Comparison of ENCODE assay signal across 21 cellular contexts in the genomic region with DNA sequence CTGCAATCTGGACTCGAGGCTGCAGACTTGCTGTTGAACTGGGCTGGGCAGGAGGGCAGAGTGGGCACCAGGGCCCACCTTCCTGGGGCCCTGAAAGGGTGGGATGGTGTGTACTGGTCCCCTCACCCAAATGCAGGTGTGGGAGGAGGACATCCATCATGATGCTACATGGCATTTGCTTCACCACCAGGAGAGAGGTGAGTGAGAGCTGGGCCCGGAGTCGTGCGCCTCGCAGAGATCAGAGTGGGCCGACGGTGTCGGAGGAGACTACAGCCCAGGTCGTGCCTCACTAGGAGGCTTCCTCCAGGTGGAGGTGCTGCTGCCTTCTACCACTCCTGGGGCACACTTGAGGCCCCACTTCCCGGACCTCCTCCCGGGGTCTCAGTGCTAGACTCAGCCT. TPM values are rescaled to one million over a fixed set of nuclear protein-coding genes. Genes with fewer than 3 reads are reported as not detected.
DNase-seq lines count a peak whose midpoint lies in the region; ATAC-seq, FAIRE-seq and TF ChIP-seq lines count a peak whose summit lies in the region.
"Had no signal": no experiment of that assay in that cellular context is flagged by ENCODE, and none has a peak within 500 bp of the region (broad histone marks: within the 10 kb centered on the region; RNA-seq: fewer than 3 reads in every experiment).

No MANE protein-coding gene starts in this region.

- peak overlapping the region; percentile 61; the same call in 1 of the 2 replicates for H3K9ac ChIP-seq in ES-I3 (ENCODE audit: low read depth, low read length)
- H3K9ac ChIP-seq in keratinocyte (ENCODE audit: control insufficient read depth, extremely low read depth, insufficient read depth, low read length) = no peak overlapping the region
- H3K9ac ChIP-seq: BLaER1, KMS-11 had no signal

- no peaks in the 10 kb centered on the region for H3K36me3 ChIP-seq in ES-I3 (ENCODE audit: insufficient read depth, low read length)
- no peaks in the 10 kb centered on the region for H3K36me3 ChIP-seq in keratinocyte (ENCODE audit: control insufficient read depth in 2 of 2, extremely low read depth in 1 of 2, insufficient read depth in 2 of 2, low read length in 2 of 2)
- H3K36me3 ChIP-seq: BLaER1, HAP-1, SJCRH30 had no signal

- CTCF ChIA-PET in RWPE1 (lab: Yijun Ruan, JAX) = interaction anchor here (0.6 to 1.5 kb wide), 3 partner anchors 27 to 499 kb away, joined by 3 to 4 read pairs (median 3); no protein-coding TSS in a partner anchor

- intact Hi-C loops in sciatic nerve (cut with DNase I) = no loop called here

- H3K27ac ChIP-seq in RWPE1 (peak overlapping the region; percentile 78), keratinocyte (ENCODE audit: control insufficient read depth, insufficient read depth, low read length) (no peak overlapping the region)
- H3K27ac ChIP-seq: BLaER1, KMS-11, SJCRH30 had no signal

- H3K27me3 ChIP-seq in keratinocyte (ENCODE audit: control insufficient read depth, extremely low read depth, insufficient read depth, low read length) = peaks cover 3% of the 10 kb centered on the region
- H3K27me3 ChIP-seq: SJCRH30 had no signal

- H3K9me3 ChIP-seq in ES-I3 (ENCODE audit: control insufficient read depth, insufficient read depth, low read length) = no peaks in the 10 kb centered on the region; the same call in 1 of the 2 replicates
- H3K9me3 ChIP-seq in keratinocyte (ENCODE audit: control insufficient read depth, low read depth, low read length) = no peaks in the 10 kb centered on the region
- H3K9me3 ChIP-seq: BLaER1, HAP-1, SJCRH30 had no signal

- TF ChIP-seq CTCF in RWPE1 (conservative IDR thresholded peaks at IDR 0.05; ENCODE audit: low read depth) (no peak), keratinocyte (optimal IDR thresholded peaks at IDR 0.05 in 1 of 3, IDR thresholded peaks at IDR 0.05 in 1 of 3, conservative IDR thresholded peaks at IDR 0.05 in 1 of 3; ENCODE audit: extremely low read depth in 1 of 3, insufficient read depth in 2 of 3, low read length in 3 of 3) (no peak)

- H3K4me1 ChIP-seq in ES-I3 (ENCODE audit: insufficient read depth, low read length) (peaks cover 4% of the 10 kb centered on the region; the same call in 1 of the 2 replicates), keratinocyte (ENCODE audit: control insufficient read depth, extremely low read depth, insufficient read depth, low read length) (no peaks in the 10 kb centered on the region)
- H3K4me1 ChIP-seq: BLaER1, SJCRH30 had no signal

- no peak overlapping the region for H3K4me3 ChIP-seq in keratinocyte (ENCODE audit: control insufficient read depth in 2 of 3, extremely low read depth in 1 of 3, insufficient read depth in 2 of 3, low read depth in 1 of 3, low read length in 3 of 3)
- H3K4me3 ChIP-seq: BLaER1 had no signal

- ATAC-seq in sciatic nerve (peak; percentile 43), HG02763 (IDR thresholded peaks at IDR 0.05; ENCODE audit: unreplicated experiment) (no peak), HG03439 (IDR thresholded peaks at IDR 0.05; ENCODE audit: unreplicated experiment) (no peak)
- ATAC-seq: Panc1, T-cell had no signal

- no peaks in the 10 kb centered on the region for H4K20me1 ChIP-seq in keratinocyte (ENCODE audit: control insufficient read depth, extremely low read depth, insufficient read depth, low read length)
- H4K20me1 ChIP-seq: BLaER1 had no signal

- no peaks in the 10 kb centered on the region for H3K79me2 ChIP-seq in keratinocyte (ENCODE audit: control insufficient read depth, insufficient read depth, low read length)

- FAIRE-seq in keratinocyte (lab: Jason Lieb, UNC) = no peak

- peak overlapping the region; percentile 30 for H2AFZ ChIP-seq in keratinocyte (ENCODE audit: control insufficient read depth, low read length)

- H3K9me1 ChIP-seq in keratinocyte (ENCODE audit: control insufficient read depth, extremely low read depth, insufficient read depth, low read length) = no peaks in the 10 kb centered on the region

- dilution Hi-C loops in keratinocyte (cut with MboI; ENCODE audit: extremely low pct_ligation_motif_present, low sequenced_read_pairs) = no loop called here

- DNase-seq in RWPE1 (ENCODE audit: low spot score) = no peak
- DNase-seq in keratinocyte (ENCODE audit: low read depth, low spot score) = no peak
- no peak for DNase-seq in sciatic nerve (ENCODE audit: low spot score)
- no peak for DNase-seq in glomerular visceral epithelial cell (ENCODE audit: extremely low spot score)
- DNase-seq: CD4-positive, alpha-beta T cell; DMS79; IMR-90; NCI-H1105; NCI-H2029 treated with DMSO at 0.1 percent for 48 hours; NCI-H226; NCI-H510A treated with DMSO at 0.1 percent for 48 hours; NCI-H748 treated with DMSO at 0.1 percent for 48 hours; SJCRH30; T-cell had no signal

- no peak overlapping the region for H3K4me2 ChIP-seq in keratinocyte (ENCODE audit: control insufficient read depth, extremely low read depth, insufficient read depth, low read depth, low read length)
- H3K4me2 ChIP-seq: BLaER1, KMS-11 had no signal

- POLR2A ChIA-PET in RWPE1 (lab: Yijun Ruan, JAX; ENCODE audit: low non-redundant PET) = no interaction called here

RNA-seq across cellular contexts. Expression of a gene that starts 50.3 kb away (rescaled TPM):
- 12.2 to 19.9 TPM (median 14.1 TPM) in 3 replicates for polyA plus RNA-seq in keratinocyte
- 5.6 TPM for polyA plus RNA-seq in keratinocyte (2011; ENCODE audit: low read depth)
- polyA plus RNA-seq in keratinocyte (2011; cell fraction: cytosol; rRNA removed) = 6.7 and 11.4 TPM in 2 replicates
- polyA plus RNA-seq in keratinocyte (2011; cell fraction: nucleus; rRNA removed) = 24.4 and 26.8 TPM in 2 replicates
- polyA plus RNA-seq in keratinocyte (2012; ENCODE audit: low replicate concordance) = 6.8 and 7.0 TPM in 2 replicates
- polyA minus RNA-seq in keratinocyte = 4.8 to 7.5 TPM (median 7.2 TPM) in 3 replicates
- 4.8 TPM for polyA minus RNA-seq in keratinocyte (2011; cell fraction: cytosol; rRNA and poly(A)+ RNA removed)
- polyA minus RNA-seq in keratinocyte (2011; cell fraction: nucleus; rRNA and poly(A)+ RNA removed) = 5.7 and 8.6 TPM in 2 replicates
- 17.8 TPM for total RNA-seq in sciatic nerve
